ENCODE assay signal across 21 cellular contexts in genomic region chr6:129835691-129836090, GRCh38. TPM values are rescaled to one million over a fixed set of nuclear protein-coding genes. Genes with fewer than 3 reads are reported as not detected.
"Had no signal": no experiment of that assay in that cellular context is flagged by ENCODE, and none has a peak within 500 bp of the region (broad histone marks: within the 10 kb centered on the region; RNA-seq: fewer than 3 reads in every experiment).

No MANE protein-coding gene starts in this region.

- H3K36me3 ChIP-seq: ascending aorta, gastroesophageal sphincter, heart left ventricle, vagina had no signal

- H3K4me1 Mint-ChIP-seq: activated CD4-positive, alpha-beta T cell treated with anti-CD3 and anti-CD28 coated beads, Interleukin-2, amount 10 ng/mL, durations not matched to agents 7 days and 5 days; naive thymus-derived CD8-positive, alpha-beta T cell; stimulated activated naive CD8-positive, alpha-beta T cell treated with anti-CD3 and anti-CD28 coated beads, Interleukin-15, amount 100 ng/mL, for 72 hours had no signal

- DNase-seq: activated CD4-positive, alpha-beta T cell treated with anti-CD3 and anti-CD28 coated beads, Interleukin-2, amount 10 ng/mL, durations not matched to agents 7 days and 5 days; activated CD8-positive, alpha-beta T cell treated with anti-CD3 and anti-CD28 coated beads, Interleukin-2, amount 10 ng/mL, durations not matched to agents 7 days and 5 days; activated effector memory CD4-positive, alpha-beta T cell treated with Interleukin-2 at 50 U/mL for 16 hours; activated naive CD4-positive, alpha-beta T cell treated with anti-CD3 and anti-CD28 coated beads, Interleukin-2, amount 50 U/mL, for 16 hours; activated T-cell treated with anti-CD3 and anti-CD28 coated beads, Interleukin-2, amount 50 U/mL, for 4 hours; effector CD8-positive, alpha-beta T cell; heart left ventricle; mesendoderm; naive thymus-derived CD8-positive, alpha-beta T cell; stimulated activated CD4-positive, alpha-beta T cell treated with anti-CD3 and anti-CD28 coated beads, Interleukin-4, amount 100 ng/mL, for 1 hour; stimulated activated naive CD8-positive, alpha-beta T cell treated with anti-CD3 and anti-CD28 coated beads, Interleukin-15, amount 100 ng/mL, for 72 hours; T1000; trophoblast cell had no signal

- H3K27ac ChIP-seq: ascending aorta, gastroesophageal sphincter, heart left ventricle, vagina had no signal

- H3K9me3 ChIP-seq: ascending aorta, vagina had no signal

- ATAC-seq: activated CD8-positive, alpha-beta T cell treated with anti-CD3 and anti-CD28 coated beads, Interleukin-2, amount 10 ng/mL, durations not matched to agents 7 days and 5 days; activated T-cell treated with anti-CD3 and anti-CD28 coated beads, Interleukin-2, amount 50 U/mL, for 4 hours; gastroesophageal sphincter; heart left ventricle; naive thymus-derived CD8-positive, alpha-beta T cell; sciatic nerve; stimulated activated naive CD8-positive, alpha-beta T cell treated with anti-CD3 and anti-CD28 coated beads, Interleukin-15, amount 100 ng/mL, for 72 hours had no signal

- H3K4me3 Mint-ChIP-seq: activated CD4-positive, alpha-beta T cell treated with anti-CD3 and anti-CD28 coated beads, Interleukin-2, amount 10 ng/mL, durations not matched to agents 7 days and 5 days; activated CD8-positive, alpha-beta T cell treated with anti-CD3 and anti-CD28 coated beads, Interleukin-2, amount 10 ng/mL, durations not matched to agents 7 days and 5 days; activated T-cell treated with anti-CD3 and anti-CD28 coated beads, Interleukin-2, amount 50 U/mL, for 4 hours; naive thymus-derived CD8-positive, alpha-beta T cell; stimulated activated naive CD8-positive, alpha-beta T cell treated with anti-CD3 and anti-CD28 coated beads, Interleukin-15, amount 100 ng/mL, for 72 hours had no signal

- H3K27me3 ChIP-seq: ascending aorta, gastroesophageal sphincter, heart left ventricle, vagina had no signal

- H3K4me3 ChIP-seq: ascending aorta, gastroesophageal sphincter, heart left ventricle, smooth muscle cell, vagina had no signal

- H3K4me2 ChIP-seq: smooth muscle cell had no signal

- H3K27ac Mint-ChIP-seq: activated CD4-positive, alpha-beta T cell treated with anti-CD3 and anti-CD28 coated beads, Interleukin-2, amount 10 ng/mL, durations not matched to agents 7 days and 5 days; activated CD8-positive, alpha-beta T cell treated with anti-CD3 and anti-CD28 coated beads, Interleukin-2, amount 10 ng/mL, durations not matched to agents 7 days and 5 days; naive thymus-derived CD8-positive, alpha-beta T cell; stimulated activated naive CD8-positive, alpha-beta T cell treated with anti-CD3 and anti-CD28 coated beads, Interleukin-15, amount 100 ng/mL, for 72 hours had no signal

- H3K4me1 ChIP-seq: ascending aorta, gastroesophageal sphincter, heart left ventricle, vagina had no signal

RNA-seq across cellular contexts. Expression of gene TMEM244, which starts 25.4 kb away (rescaled TPM):
- total RNA-seq: activated CD4-positive, alpha-beta T cell treated with anti-CD3 and anti-CD28 coated beads, Interleukin-2, amount 10 ng/mL, durations not matched to agents 7 days and 5 days; activated CD8-positive, alpha-beta T cell treated with anti-CD3 and anti-CD28 coated beads, Interleukin-2, amount 10 ng/mL, durations not matched to agents 7 days and 5 days; activated T-cell treated with anti-CD3 and anti-CD28 coated beads, Interleukin-2, amount 50 U/mL, for 4 hours; ascending aorta; cerebellum; gastroesophageal sphincter; heart left ventricle; liver; naive thymus-derived CD8-positive, alpha-beta T cell; sciatic nerve; smooth muscle cell; T-helper 1 cell treated with Interleukin-12 subunit alpha and Interleukin-12 subunit beta and Interleukin-4 antibody, amounts not matched to agents 30 ng/mL and 1 ng/mL, for 36 hours; vagina had no signal
- polyA plus RNA-seq: heart left ventricle, liver, smooth muscle cell had no signal
